10 cellular contexts compared by ENCODE assay signal in the genomic region with DNA sequence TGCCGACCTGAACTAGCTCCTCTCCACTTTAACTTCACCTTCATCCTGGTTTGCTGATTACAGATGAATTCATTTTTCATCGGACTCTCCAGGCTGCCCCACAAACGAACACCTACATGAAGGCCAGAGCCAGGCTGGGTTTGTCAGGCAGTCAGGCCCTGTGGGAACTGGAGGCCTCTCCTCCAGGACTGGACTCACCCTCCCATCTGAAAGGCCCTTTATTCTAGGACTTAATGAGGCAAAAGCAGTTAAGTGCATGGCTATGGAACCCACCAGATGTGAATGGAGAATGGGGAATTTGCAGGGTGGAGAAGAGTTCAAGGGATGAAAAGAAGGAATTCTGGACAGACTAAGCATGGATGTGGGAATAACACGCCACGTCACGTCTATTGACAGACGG.
A peak's percentile ranks its signal among the peaks of the same experiment; 100 is the strongest.
DNase-seq lines count a peak whose midpoint lies in the region; ATAC-seq and TF ChIP-seq lines count a peak whose summit lies in the region.
"Had no signal": no experiment of that assay in that cellular context is flagged by ENCODE, and none has a peak within 500 bp of the region (broad histone marks: within the 10 kb centered on the region; RNA-seq: fewer than 3 reads in every experiment).

No MANE protein-coding gene starts in this region.

- no peak overlapping the region for H3K27ac Mint-ChIP-seq in activated CD8-positive, alpha-beta memory T cell treated with anti-CD3 and anti-CD28 coated beads, Interleukin-2, amount 10 ng/mL, durations not matched to agents 7 days and 5 days
- peak overlapping the region; percentile 59 for H3K27ac Mint-ChIP-seq in mesothelial cell of epicardium
- H3K27ac Mint-ChIP-seq: stimulated activated memory B cell treated with anti-CD40 and anti-IgM and Interleukin-4, amounts not matched to agents 10 μg/mL and 1 μg/mL and 100 μg/mL, for 72 hours had no signal

- TF ChIP-seq CTCF in mesothelial cell of epicardium (IDR thresholded peaks at IDR 0.05; ENCODE audit: unreplicated experiment) (no peak), thoracic aorta (IDR thresholded peaks at IDR 0.05) (no peak)

- no peaks in the 10 kb centered on the region for H3K9me3 ChIP-seq in thoracic aorta

- H3K4me1 ChIP-seq in thoracic aorta (ENCODE audit: control insufficient read depth in 1 of 2, low read depth in 2 of 2), result peaks cover 12 to 38% of the 10 kb centered on the region in 2 donors

- DNase-seq in activated CD8-positive, alpha-beta memory T cell treated with anti-CD3 and anti-CD28 coated beads, Interleukin-2, amount 10 ng/mL, durations not matched to agents 7 days and 5 days, result no peak
- no peak for DNase-seq in activated CD8-positive, alpha-beta memory T cell treated with anti-CD3 and anti-CD28 coated beads, Interleukin-2, amount 50 U/mL, for 4 hours
- peak in 5 of 61 donors; percentile 19 to 51 (median 23) for DNase-seq in caudate nucleus (lab: John Stamatoyannopoulos, UW)
- no peak for DNase-seq in mesothelial cell of epicardium (ENCODE audit: low spot score in 2 of 2, unreplicated experiment in 2 of 2)
- no peak for DNase-seq in thoracic aorta (ENCODE audit: low spot score)
- DNase-seq in NCI-H2227 treated with DMSO at 0.1 percent for 48 hours (lab: John Stamatoyannopoulos, UW), result no peak
- no peak for DNase-seq in DMS153 treated with DMSO at 0.1 percent for 48 hours (lab: John Stamatoyannopoulos, UW; ENCODE audit: unreplicated experiment)
- DNase-seq: mammary epithelial cell had no signal

- H3K27me3 ChIP-seq in thoracic aorta (replicated peaks; ENCODE audit: insufficient read depth), result no peaks in the 10 kb centered on the region

- H3K27ac ChIP-seq in caudate nucleus (ENCODE audit: low read depth, low read length) (peak overlapping the region; percentile 52), thoracic aorta (peak overlapping the region; percentile 69 to 94)

- H3K36me3 Mint-ChIP-seq in activated CD8-positive, alpha-beta memory T cell treated with anti-CD3 and anti-CD28 coated beads, Interleukin-2, amount 10 ng/mL, durations not matched to agents 7 days and 5 days, result no peaks in the 10 kb centered on the region
- no peaks in the 10 kb centered on the region for H3K36me3 Mint-ChIP-seq in mesothelial cell of epicardium
- H3K36me3 Mint-ChIP-seq: stimulated activated memory B cell treated with anti-CD40 and anti-IgM and Interleukin-4, amounts not matched to agents 10 μg/mL and 1 μg/mL and 100 μg/mL, for 72 hours had no signal

- no peak overlapping the region for H3K4me3 ChIP-seq in thoracic aorta

- no peak for ATAC-seq in activated CD8-positive, alpha-beta memory T cell treated with anti-CD3 and anti-CD28 coated beads, Interleukin-2, amount 10 ng/mL, durations not matched to agents 7 days and 5 days
- ATAC-seq in thoracic aorta (ENCODE audit: insufficient number of reproducible peaks, low FRiP score, low read depth), result no peak
- no peak for ATAC-seq in SK-N-SH treated with all-trans-retinoic acid at 6 μM for 48 hours
- ATAC-seq: stimulated activated memory B cell treated with anti-CD40 and anti-IgM and Interleukin-4, amounts not matched to agents 10 μg/mL and 1 μg/mL and 100 μg/mL, for 72 hours had no signal

- no peaks in the 10 kb centered on the region for H3K36me3 ChIP-seq in thoracic aorta

- peaks cover 14% of the 10 kb centered on the region for H3K4me1 Mint-ChIP-seq in activated CD8-positive, alpha-beta memory T cell treated with anti-CD3 and anti-CD28 coated beads, Interleukin-2, amount 10 ng/mL, durations not matched to agents 7 days and 5 days
- peaks cover 46% of the 10 kb centered on the region for H3K4me1 Mint-ChIP-seq in mesothelial cell of epicardium

- no peaks in the 10 kb centered on the region for H3K27me3 Mint-ChIP-seq in activated CD8-positive, alpha-beta memory T cell treated with anti-CD3 and anti-CD28 coated beads, Interleukin-2, amount 10 ng/mL, durations not matched to agents 7 days and 5 days
- H3K27me3 Mint-ChIP-seq in mesothelial cell of epicardium (ENCODE audit: low read depth), result no peaks in the 10 kb centered on the region
- H3K27me3 Mint-ChIP-seq: stimulated activated memory B cell treated with anti-CD40 and anti-IgM and Interleukin-4, amounts not matched to agents 10 μg/mL and 1 μg/mL and 100 μg/mL, for 72 hours had no signal

- H3K9me3 Mint-ChIP-seq in activated CD8-positive, alpha-beta memory T cell treated with anti-CD3 and anti-CD28 coated beads, Interleukin-2, amount 10 ng/mL, durations not matched to agents 7 days and 5 days (ENCODE audit: low read depth), result peaks cover 2% of the 10 kb centered on the region
- no peaks in the 10 kb centered on the region for H3K9me3 Mint-ChIP-seq in mesothelial cell of epicardium
- H3K9me3 Mint-ChIP-seq: stimulated activated memory B cell treated with anti-CD40 and anti-IgM and Interleukin-4, amounts not matched to agents 10 μg/mL and 1 μg/mL and 100 μg/mL, for 72 hours had no signal

- CTCF ChIA-PET in activated CD8-positive, alpha-beta memory T cell treated with anti-CD3 and anti-CD28 coated beads, Interleukin-2, amount 10 ng/mL, durations not matched to agents 7 days and 5 days (lab: Charles Lee), result no interaction called here

- H3K4me3 Mint-ChIP-seq in activated CD8-positive, alpha-beta memory T cell treated with anti-CD3 and anti-CD28 coated beads, Interleukin-2, amount 10 ng/mL, durations not matched to agents 7 days and 5 days, result peak overlapping the region; percentile 21
- peak overlapping the region; percentile 46 for H3K4me3 Mint-ChIP-seq in mesothelial cell of epicardium
- H3K4me3 Mint-ChIP-seq: stimulated activated memory B cell treated with anti-CD40 and anti-IgM and Interleukin-4, amounts not matched to agents 10 μg/mL and 1 μg/mL and 100 μg/mL, for 72 hours had no signal

TF ChIP-seq in SK-N-SH treated with all-trans-retinoic acid at 6 μM for 48 hours, 23 proteins besides CTCF, POLR2A, EP300 and RAD21:
- TF ChIP-seq BACH2 (CRISPR knock-in tag; IDR thresholded peaks at IDR 0.05; ENCODE audit: borderline replicate concordance) (no peak), ZNF8 (CRISPR knock-in tag; IDR thresholded peaks at IDR 0.05) (no peak), OSR1 (CRISPR knock-in tag; IDR thresholded peaks at IDR 0.05) (no peak), RARB (CRISPR knock-in tag; IDR thresholded peaks at IDR 0.05) (no peak), CSDC2 (CRISPR knock-in tag; IDR thresholded peaks at IDR 0.05) (no peak), POU6F1 (CRISPR knock-in tag; IDR thresholded peaks at IDR 0.05; ENCODE audit: borderline replicate concordance, low read depth) (no peak), ZNF70 (CRISPR knock-in tag; IDR thresholded peaks at IDR 0.05) (no peak)
TF ChIP-seq in SK-N-SH treated with all-trans-retinoic acid at 6 μM for 48 hours: peak in this region for 0.
